In the genomic region with DNA sequence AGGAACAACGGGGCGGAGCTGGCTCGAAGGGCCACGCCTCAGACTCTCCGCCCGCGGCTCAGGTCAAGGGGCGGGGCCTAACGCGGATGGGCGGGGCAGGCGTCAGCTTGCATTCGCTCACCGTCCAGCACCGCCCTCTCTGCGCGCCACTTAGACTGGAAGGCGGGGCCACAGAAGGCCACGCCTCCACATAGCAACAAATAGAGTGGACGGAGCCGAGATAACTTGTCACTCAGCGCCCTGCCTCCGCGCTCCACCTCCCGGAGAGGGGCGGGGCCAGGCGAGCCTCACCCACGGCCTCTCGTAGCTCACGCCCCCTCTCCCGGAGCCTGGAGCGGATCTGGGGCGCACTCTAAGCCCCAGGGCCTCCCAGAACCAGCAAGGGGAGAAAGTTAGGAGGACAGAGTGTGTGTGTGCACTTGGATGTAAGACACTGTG, we compare ENCODE assay signal across 8 cellular contexts. TPM values are rescaled to one million over a fixed set of nuclear protein-coding genes. Genes with fewer than 3 reads are reported as not detected.
DNase-seq lines count a peak whose midpoint lies in the region; ATAC-seq and TF ChIP-seq lines count a peak whose summit lies in the region.

No MANE protein-coding gene starts in this region.

- H3K27me3 ChIP-seq in PC-3 (ENCODE audit: low read length) (no peaks in the 10 kb centered on the region), mucosa of rectum (ENCODE audit: control insufficient read depth in 2 of 2, insufficient read depth in 2 of 2, low read length in 2 of 2) (peaks cover 6 to 16% of the 10 kb centered on the region in 2 donors)

- H4K20me1 ChIP-seq in PC-3 (ENCODE audit: low read length), result no peaks in the 10 kb centered on the region

- H3K4me1 ChIP-seq in PC-3 (ENCODE audit: insufficient read depth, low read length) (peaks cover 20% of the 10 kb centered on the region), mucosa of rectum (ENCODE audit: control insufficient read depth in 2 of 2, insufficient read depth in 2 of 2, low read length in 2 of 2) (peaks cover 19 to 26% of the 10 kb centered on the region in 2 donors)

- H3K9ac ChIP-seq in PC-3 (ENCODE audit: low read length), result peak overlapping the region; percentile 76; the same call in 1 of the 2 replicates
- peak overlapping the region; percentile 90 to 96 for H3K9ac ChIP-seq in mucosa of rectum (ENCODE audit: low read depth in 1 of 2, low read length in 2 of 2)

- intact Hi-C loops in PC-3 (cut with micrococcal nuclease), result loop anchor here (2.0 kb wide), 1 partner anchor 133 kb away; no protein-coding TSS in a partner anchor

- H3K27ac Mint-ChIP-seq in activated T-cell treated with anti-CD3 and anti-CD28 coated beads, Interleukin-2, amount 50 U/mL, for 24 hours, result peak overlapping the region; percentile 94

- H3K4me1 Mint-ChIP-seq in activated T-cell treated with anti-CD3 and anti-CD28 coated beads, Interleukin-2, amount 50 U/mL, for 24 hours (ENCODE audit: low read depth), result peaks cover 34% of the 10 kb centered on the region

- H3K4me3 ChIP-seq in PC-3 (ENCODE audit: low read length) (peak overlapping the region; percentile 89), epithelial cell of proximal tubule (ENCODE audit: low read depth, low read length) (peak overlapping the region; percentile 64), mucosa of rectum (ENCODE audit: low read length in 2 of 2) (peak overlapping the region; percentile 86 to 96)

- no peaks in the 10 kb centered on the region for H3K9me3 Mint-ChIP-seq in activated T-cell treated with anti-CD3 and anti-CD28 coated beads, Interleukin-2, amount 50 U/mL, for 24 hours

- no peaks in the 10 kb centered on the region for H3F3A ChIP-seq in PC-3 (ENCODE audit: low read length, unreplicated experiment)

- peaks cover 20% of the 10 kb centered on the region for H3K79me2 ChIP-seq in PC-3 (ENCODE audit: low read length)

- DNase-seq in DMS114 treated with DMSO at 0.1 percent for 48 hours (lab: John Stamatoyannopoulos, UW; ENCODE audit: unreplicated experiment), result peak; percentile 99
- DNase-seq in KBM-7, result peak; percentile 99
- DNase-seq in PC-3, result peak; percentile 99
- DNase-seq in activated T-cell treated with anti-CD3 and anti-CD28 coated beads, Interleukin-2, amount 50 U/mL, for 24 hours, result peak; percentile 100
- peak; percentile 77 for DNase-seq in epithelial cell of proximal tubule (ENCODE audit: low read depth)
- peak; percentile 99 for DNase-seq in stimulated activated CD8-positive, alpha-beta memory T cell treated with anti-CD3 and anti-CD28 coated beads, Interleukin-4, amount 100 ng/mL, for 24 hours (ENCODE audit: low read depth)

- H3K4me3 Mint-ChIP-seq in activated T-cell treated with anti-CD3 and anti-CD28 coated beads, Interleukin-2, amount 50 U/mL, for 24 hours, result peak overlapping the region; percentile 78

- no peaks in the 10 kb centered on the region for H3K9me2 ChIP-seq in PC-3 (replicated peaks; ENCODE audit: low read length)

- TF ChIP-seq CTCF in PC-3 (conservative IDR thresholded peaks at IDR 0.05; ENCODE audit: low read depth, low read length) (no peak), epithelial cell of proximal tubule (conservative IDR thresholded peaks at IDR 0.05; ENCODE audit: low read depth, low read length) (no peak)

- peaks cover 12% of the 10 kb centered on the region for H3K27me3 Mint-ChIP-seq in activated T-cell treated with anti-CD3 and anti-CD28 coated beads, Interleukin-2, amount 50 U/mL, for 24 hours

- CTCF ChIA-PET in PC-3 (lab: Charles Lee), result interaction anchor here (0.6 to 2.6 kb wide), 3 partner anchors 56 to 137 kb away, joined by 8 to 18 read pairs (median 11); no protein-coding TSS in a partner anchor

- POLR2A ChIA-PET in PC-3 (lab: Charles Lee; ENCODE audit: unreplicated experiment), result interaction anchor here (0.5 to 1.0 kb wide), 6 partner anchors 26 to 251 kb away, joined by 3 to 9 read pairs (median 4); a partner anchor contains a TSS

- peak overlapping the region; percentile 70; the same call in 1 of the 2 replicates for H3K27ac ChIP-seq in PC-3 (ENCODE audit: low read length)
- H3K27ac ChIP-seq in mucosa of rectum (ENCODE audit: low read depth in 2 of 2, low read length in 2 of 2), result peak overlapping the region; percentile 95 to 96

- in situ Hi-C loops in KBM-7 (cut with MboI; ENCODE audit: low pct_unique_long_range_greater_than_20kb, low sequenced_read_pairs), result no loop called here

- H3K9me3 ChIP-seq in PC-3 (ENCODE audit: low read length) (no peaks in the 10 kb centered on the region), mucosa of rectum (ENCODE audit: control insufficient read depth in 2 of 2, low read length in 2 of 2) (no peaks in the 10 kb centered on the region)

- peaks cover 3% of the 10 kb centered on the region for H3K36me3 Mint-ChIP-seq in activated T-cell treated with anti-CD3 and anti-CD28 coated beads, Interleukin-2, amount 50 U/mL, for 24 hours (ENCODE audit: low read depth)

- no TSS peak for BruUV-seq in PC-3 (replicated peaks; lab: Mats Ljungman, UMichigan)

- ATAC-seq in GM21737 (IDR thresholded peaks at IDR 0.05; ENCODE audit: unreplicated experiment) (peak; percentile 83), PC-3 (peak; percentile 85)

- H3K4me2 ChIP-seq in PC-3 (ENCODE audit: low read length), result peak overlapping the region; percentile 91

- no peaks in the 10 kb centered on the region for H3K36me3 ChIP-seq in PC-3 (ENCODE audit: low read depth, low read length)
- H3K36me3 ChIP-seq in mucosa of rectum (ENCODE audit: control insufficient read depth in 2 of 2, insufficient read depth in 2 of 2, low read length in 2 of 2), result no peaks in the 10 kb centered on the region

- peak overlapping the region; percentile 86 for H2AFZ ChIP-seq in PC-3 (ENCODE audit: low read length)

RNA-seq across cellular contexts. Expression of a gene that starts 0.3 kb away (rescaled TPM):
- 196 and 246 TPM in 2 replicates for total RNA-seq in PC-3 (2014; rRNA removed)
- total RNA-seq in epithelial cell of proximal tubule, result 29.0 and 34.0 TPM in 2 replicates

RNA-seq across cellular contexts. Expression of a gene that starts 1.0 kb away (rescaled TPM):
- total RNA-seq in PC-3 (2014; rRNA removed), result 0.81 and 1.9 TPM in 2 replicates
- total RNA-seq in epithelial cell of proximal tubule, result 0.14 and 0.17 TPM in 2 replicates

RNA-seq across cellular contexts. Expression of a gene that starts 21.7 kb away (rescaled TPM):
- total RNA-seq in PC-3 (2014; rRNA removed) (7.9 and 12.9 TPM in 2 replicates), epithelial cell of proximal tubule (11.3 and 18.1 TPM in 2 replicates)

RNA-seq across cellular contexts. Expression of a gene that starts 40.0 kb away (rescaled TPM):
- total RNA-seq in PC-3 (2014; rRNA removed), result 16.1 and 16.8 TPM in 2 replicates
- total RNA-seq in epithelial cell of proximal tubule, result 14.2 and 14.5 TPM in 2 replicates

RNA-seq across cellular contexts. Expression of a gene that starts 52.6 kb away (rescaled TPM):
- 2.2 and 2.7 TPM in 2 replicates for total RNA-seq in PC-3 (2014; rRNA removed)
- 0.80 and 1.3 TPM in 2 replicates for total RNA-seq in epithelial cell of proximal tubule

Comparison
In these comparisons a context has a peak if more than half of its experiments do, and no peak if none do; other contexts are left out.
1. Peak in every context shown above with its lines: DNase-seq, ATAC-seq, H3K4me3 ChIP-seq and H3K27ac ChIP-seq.